In genomic region chr3:48927928-48928327, GRCh38 we compare ENCODE assay signal across 12 cellular contexts.
DNase-seq lines count a peak whose midpoint lies in the region; ATAC-seq and TF ChIP-seq lines count a peak whose summit lies in the region.
"Had no signal": no experiment of that assay in that cellular context is flagged by ENCODE, and none has a peak within 500 bp of the region (broad histone marks: within the 10 kb centered on the region; RNA-seq: fewer than 3 reads in every experiment).

No MANE protein-coding gene starts in this region.

- no peaks in the 10 kb centered on the region for H3K9me3 ChIP-seq in DOHH2 (ENCODE audit: control insufficient read depth, insufficient read depth, low read length)
- H3K9me3 ChIP-seq in MM.1S (replicated peaks; ENCODE audit: insufficient read depth, low read length) = no peaks in the 10 kb centered on the region

- H3K4me3 ChIP-seq in DOHH2 (ENCODE audit: low read length) = no peak overlapping the region
- H3K4me3 ChIP-seq in fibroblast of pulmonary artery (replicated peaks; ENCODE audit: low read depth, low read length) = no peak overlapping the region
- no peak overlapping the region for H3K4me3 ChIP-seq in MM.1S (ENCODE audit: low read length)

- TF ChIP-seq CTCF in DOHH2 (IDR thresholded peaks at IDR 0.05; ENCODE audit: low read depth, low read length, poor library complexity, severe bottlenecking) = no peak
- no peak for TF ChIP-seq CTCF in fibroblast of pulmonary artery (IDR thresholded peaks at IDR 0.05; ENCODE audit: low read length, missing control alignments)
- TF ChIP-seq CTCF in MM.1S (IDR thresholded peaks at IDR 0.05; ENCODE audit: low read length) = no peak

- H3K79me2 ChIP-seq in DOHH2 (ENCODE audit: control insufficient read depth, low read length) (peaks cover 100% of the 10 kb centered on the region), MM.1S (ENCODE audit: low read length) (peaks cover 100% of the 10 kb centered on the region)

- H3K9ac ChIP-seq in MM.1S (ENCODE audit: low read length) = no peak overlapping the region

- H4K20me1 ChIP-seq in DOHH2 (ENCODE audit: control insufficient read depth, insufficient read depth, low read depth, low read length) (peaks cover 17% of the 10 kb centered on the region), MM.1S (ENCODE audit: insufficient read depth, low read length) (peaks cover 28% of the 10 kb centered on the region)

- H3F3A ChIP-seq in DOHH2 (ENCODE audit: control insufficient read depth, insufficient read depth) (no peaks in the 10 kb centered on the region; the same call in 1 of the 2 replicates), MM.1S (ENCODE audit: insufficient read depth, low read length) (no peaks in the 10 kb centered on the region)

- no peak overlapping the region for H2AFZ ChIP-seq in MM.1S (ENCODE audit: low read length)

- H3K36me3 ChIP-seq in DOHH2 (ENCODE audit: control insufficient read depth, low read length) (peaks cover 76% of the 10 kb centered on the region), MM.1S (replicated peaks; ENCODE audit: insufficient read depth, low read length) (peaks cover 22% of the 10 kb centered on the region; the same call in 1 of the 2 replicates)

- H3K27me3 ChIP-seq in DOHH2 (ENCODE audit: control insufficient read depth, low read length) (no peaks in the 10 kb centered on the region), MM.1S (replicated peaks; ENCODE audit: insufficient read depth, low read length) (no peaks in the 10 kb centered on the region)

- H3K4me2 ChIP-seq in DOHH2 (ENCODE audit: low read length) (peak overlapping the region; percentile 35), MM.1S (ENCODE audit: low read depth, low read length) (no peak overlapping the region)

- ATAC-seq in GM21786 (IDR thresholded peaks at IDR 0.05; ENCODE audit: unreplicated experiment) (no peak), HG03108 (IDR thresholded peaks at IDR 0.05; ENCODE audit: unreplicated experiment) (no peak)
- ATAC-seq: T-cell had no signal

- H3K9me2 ChIP-seq in DOHH2 (replicated peaks; ENCODE audit: control insufficient read depth, low read length) (no peaks in the 10 kb centered on the region), MM.1S (replicated peaks; ENCODE audit: insufficient read depth, low read length) (no peaks in the 10 kb centered on the region)

- H3K27ac ChIP-seq in DOHH2 (ENCODE audit: low read depth, low read length) (no peak overlapping the region), MM.1S (ENCODE audit: low read length) (no peak overlapping the region)

- DNase-seq in AML-193 (lab: John Stamatoyannopoulos, UW) = peak; percentile 34 to 56
- DNase-seq in SIG-M5 (lab: John Stamatoyannopoulos, UW) = peak; percentile 39
- peak; percentile 45 for DNase-seq in fibroblast of pulmonary artery (ENCODE audit: low read depth)
- DNase-seq in effector CD8-positive, alpha-beta T cell (lab: John Stamatoyannopoulos, UW) = no peak
- no peak for DNase-seq in MM.1S
- DNase-seq: central memory CD4-positive, alpha-beta T cell; islet precursor cell; stimulated activated CD4-positive, alpha-beta T cell treated with anti-CD3 and anti-CD28 coated beads, Interleukin-15, amount 100 ng/mL, for 24 hours; T-cell had no signal

- H3K4me1 ChIP-seq in DOHH2 (ENCODE audit: control insufficient read depth, low read length) (peaks cover 50% of the 10 kb centered on the region), MM.1S (ENCODE audit: low read length) (peaks cover 17% of the 10 kb centered on the region; the same call in 1 of the 2 replicates)

Comparison
In these comparisons a context has a peak if more than half of its experiments do, and no peak if none do; other contexts are left out.
1. DNase-seq: peak in AML-193 (2 of 2), SIG-M5 (single experiment) and fibroblast of pulmonary artery (single experiment); none in effector CD8-positive, alpha-beta T cell (single experiment) and MM.1S (single experiment).